In genomic region chr3:27945229-27945628, GRCh38 we compare ENCODE assay signal across 22 cellular contexts.
DNase-seq lines count a peak whose midpoint lies in the region; ATAC-seq and TF ChIP-seq lines count a peak whose summit lies in the region.
"Had no signal": no experiment of that assay in that cellular context is flagged by ENCODE, and none has a peak within 500 bp of the region (broad histone marks: within the 10 kb centered on the region; RNA-seq: fewer than 3 reads in every experiment).

No MANE protein-coding gene starts in this region.

- no peak overlapping the region for H3K4ac ChIP-seq in trophoblast cell (ENCODE audit: low read depth, low read length)

- ATAC-seq in WTC11 (peak; percentile 50; the same call in 1 of the 2 replicates), GM21528 (IDR thresholded peaks at IDR 0.05; ENCODE audit: low FRiP score, unreplicated experiment) (no peak)
- no peak for ATAC-seq in effector memory CD8-positive, alpha-beta T cell (replicated peaks)
- ATAC-seq: HCT116 had no signal

- no peak overlapping the region for H4K91ac ChIP-seq in trophoblast cell (ENCODE audit: low read depth, low read length)

- H2BK5ac ChIP-seq in trophoblast cell (ENCODE audit: low read depth, low read length, poor library complexity): no peak overlapping the region

- no peak overlapping the region for H2BK12ac ChIP-seq in trophoblast cell (ENCODE audit: low read length)

- no peak overlapping the region for H2AK5ac ChIP-seq in trophoblast cell (ENCODE audit: low read length)

- H2AFZ ChIP-seq in trophoblast cell (ENCODE audit: insufficient read depth, low read length, poor library complexity): no peak overlapping the region
- H2AFZ ChIP-seq: GM23248 had no signal

- no peak overlapping the region for H3K23ac ChIP-seq in trophoblast cell (ENCODE audit: low read length)

- H3K27ac Mint-ChIP-seq in WTC11: no peak overlapping the region
- H3K27ac Mint-ChIP-seq in effector memory CD8-positive, alpha-beta T cell: peak overlapping the region; percentile 73 to 81
- H3K27ac Mint-ChIP-seq: CD14-positive monocyte; CD4-positive, alpha-beta T cell had no signal

- peaks cover 2% of the 10 kb centered on the region for H3K9me3 ChIP-seq in trophoblast cell (ENCODE audit: insufficient read depth, low read depth, low read length)
- H3K9me3 ChIP-seq: A549, BE2C had no signal

- H3K79me1 ChIP-seq in trophoblast cell (ENCODE audit: low read length): no peaks in the 10 kb centered on the region

- peaks cover 2% of the 10 kb centered on the region for H3K4me1 Mint-ChIP-seq in WTC11
- peaks cover 3 to 8% of the 10 kb centered on the region in 2 donors for H3K4me1 Mint-ChIP-seq in effector memory CD8-positive, alpha-beta T cell (ENCODE audit: low read depth in 2 of 2)
- H3K4me1 Mint-ChIP-seq: CD14-positive monocyte had no signal

- no peak overlapping the region for H3K27ac ChIP-seq in trophoblast cell (ENCODE audit: low read depth, low read length)
- H3K27ac ChIP-seq: A549; BLaER1 treated with 17β-estradiol and CSF1 and Interleukin-3, amounts not matched to agents 10 nM and 100 nM; GM23248 had no signal

- no CpG with 5 or more reads among the region's 4 CpGs for WGBS in trophoblast cell (ENCODE audit: extremely low coverage, insufficient coverage, insufficient read length)

- no peak overlapping the region for H4K12ac ChIP-seq in trophoblast cell (ENCODE audit: low read depth, low read length)

- H3K9ac ChIP-seq in trophoblast cell (ENCODE audit: low read length): no peak overlapping the region
- H3K9ac ChIP-seq: BLaER1 treated with 17β-estradiol and CSF1 and Interleukin-3, amounts not matched to agents 10 nM and 100 nM; GM23248 had no signal

- no peak overlapping the region for H4K8ac ChIP-seq in trophoblast cell (ENCODE audit: low read depth, low read length)

- 0 out of 2 replicates have a peak, but pooled peaks cover 5% of the 10 kb centered on the region for H3K36me3 Mint-ChIP-seq in WTC11
- H3K36me3 Mint-ChIP-seq in effector memory CD8-positive, alpha-beta T cell (ENCODE audit: insufficient read depth): no peaks in the 10 kb centered on the region
- H3K36me3 Mint-ChIP-seq: CD14-positive monocyte had no signal

- no peak for TF ChIP-seq CTCF in WTC11 (IDR thresholded peaks at IDR 0.05)

- H3K27me3 ChIP-seq in trophoblast cell (ENCODE audit: insufficient read depth, low read length): no peaks in the 10 kb centered on the region
- H3K27me3 ChIP-seq: BE2C; BLaER1 treated with 17β-estradiol and CSF1 and Interleukin-3, amounts not matched to agents 10 nM and 100 nM had no signal

- no peak overlapping the region for H3K4me2 ChIP-seq in trophoblast cell (ENCODE audit: low read length)
- H3K4me2 ChIP-seq: A549; BLaER1 treated with 17β-estradiol and CSF1 and Interleukin-3, amounts not matched to agents 10 nM and 100 nM had no signal

- CTCF ChIA-PET in WTC11 (lab: Charles Lee): interaction anchor here (1.1 kb wide), 1 partner anchor 132 kb away, joined by 3 read pairs; no protein-coding TSS in a partner anchor

- DNase-seq in WTC11 (ENCODE audit: low spot score) (no peak), trophoblast cell (no peak), posterior cingulate gyrus (no peak), medulla oblongata (ENCODE audit: extremely low spot score) (no peak)
- no peak for DNase-seq in effector memory CD8-positive, alpha-beta T cell
- DNase-seq: 8988T; ACHN; AML-193; BE2C; Calu3; CD4-positive, alpha-beta T cell; COR-L47; DMS53; DMS79 treated with DMSO at 0.1 percent for 48 hours; GF-D8; GM23248; H9 had no signal

- peaks cover 18% of the 10 kb centered on the region for H3K9me3 Mint-ChIP-seq in WTC11
- H3K9me3 Mint-ChIP-seq in effector memory CD8-positive, alpha-beta T cell: peaks cover 2 to 12% of the 10 kb centered on the region in 2 donors

- H3K18ac ChIP-seq in trophoblast cell (ENCODE audit: low read length): no peak overlapping the region

- H3K14ac ChIP-seq in trophoblast cell (ENCODE audit: low read length): no peak overlapping the region

- H3K4me1 ChIP-seq in trophoblast cell (ENCODE audit: control insufficient read depth in 1 of 2, insufficient read depth in 2 of 2, low read length in 2 of 2): peaks cover 0 to 2% of the 10 kb centered on the region in 2 experiments
- H3K4me1 ChIP-seq: A549, BE2C had no signal

- no peaks in the 10 kb centered on the region for H3K79me2 ChIP-seq in trophoblast cell (ENCODE audit: control insufficient read depth, insufficient read depth, low read length, poor library complexity)

- H3K4me3 ChIP-seq in trophoblast cell (ENCODE audit: low read depth, low read length): peak overlapping the region; percentile 21
- H3K4me3 ChIP-seq: A549; BLaER1 treated with 17β-estradiol and CSF1 and Interleukin-3, amounts not matched to agents 10 nM and 100 nM; GM23248 had no signal

- no peaks in the 10 kb centered on the region for H3K27me3 Mint-ChIP-seq in WTC11 (ENCODE audit: low read depth)
- no peaks in the 10 kb centered on the region for H3K27me3 Mint-ChIP-seq in effector memory CD8-positive, alpha-beta T cell
- H3K27me3 Mint-ChIP-seq: CD4-positive, alpha-beta T cell had no signal

- no peaks in the 10 kb centered on the region for H3K36me3 ChIP-seq in trophoblast cell (ENCODE audit: control insufficient read depth in 1 of 2, insufficient read depth in 2 of 2, low read length in 2 of 2)
- H3K36me3 ChIP-seq: BE2C; BLaER1 treated with 17β-estradiol and CSF1 and Interleukin-3, amounts not matched to agents 10 nM and 100 nM had no signal

- intact Hi-C loops in posterior cingulate gyrus (cut with DNase I): no loop called here

- H2BK120ac ChIP-seq in trophoblast cell (ENCODE audit: insufficient read depth, low read length, poor library complexity): no peak overlapping the region

- POLR2A ChIA-PET in WTC11 (lab: Charles Lee): no interaction called here

- no peak overlapping the region for H3K4me3 Mint-ChIP-seq in WTC11
- H3K4me3 Mint-ChIP-seq in effector memory CD8-positive, alpha-beta T cell: peak overlapping the region; percentile 19 to 66
- H3K4me3 Mint-ChIP-seq: CD14-positive monocyte; CD4-positive, alpha-beta T cell; H9 had no signal

TF ChIP-seq in WTC11, 78 proteins besides CTCF, POLR2A, EP300 and RAD21 (continues in another document):
- TF ChIP-seq MYBL2 (CRISPR knock-in tag; IDR thresholded peaks at IDR 0.05) (no peak), SMAD3 (CRISPR knock-in tag; IDR thresholded peaks at IDR 0.05; ENCODE audit: borderline replicate concordance) (no peak), ZNF671 (CRISPR knock-in tag; IDR thresholded peaks at IDR 0.05) (no peak), RORB (CRISPR knock-in tag; IDR thresholded peaks at IDR 0.05) (no peak), NR3C1 (CRISPR knock-in tag; conservative IDR thresholded peaks at IDR 0.05; ENCODE audit: low read depth) (no peak), TCF7 (CRISPR knock-in tag; IDR thresholded peaks at IDR 0.05; ENCODE audit: low read depth) (no peak), MLX (CRISPR knock-in tag; IDR thresholded peaks at IDR 0.05) (no peak), FOXK1 (CRISPR knock-in tag; IDR thresholded peaks at IDR 0.05) (no peak), PRDM15 (CRISPR knock-in tag; IDR thresholded peaks at IDR 0.05) (no peak), EMX1 (CRISPR knock-in tag; IDR thresholded peaks at IDR 0.05) (no peak), HMGXB4 (CRISPR knock-in tag; IDR thresholded peaks at IDR 0.05) (no peak)
